8 cellular contexts compared by ENCODE assay signal in the genomic region with DNA sequence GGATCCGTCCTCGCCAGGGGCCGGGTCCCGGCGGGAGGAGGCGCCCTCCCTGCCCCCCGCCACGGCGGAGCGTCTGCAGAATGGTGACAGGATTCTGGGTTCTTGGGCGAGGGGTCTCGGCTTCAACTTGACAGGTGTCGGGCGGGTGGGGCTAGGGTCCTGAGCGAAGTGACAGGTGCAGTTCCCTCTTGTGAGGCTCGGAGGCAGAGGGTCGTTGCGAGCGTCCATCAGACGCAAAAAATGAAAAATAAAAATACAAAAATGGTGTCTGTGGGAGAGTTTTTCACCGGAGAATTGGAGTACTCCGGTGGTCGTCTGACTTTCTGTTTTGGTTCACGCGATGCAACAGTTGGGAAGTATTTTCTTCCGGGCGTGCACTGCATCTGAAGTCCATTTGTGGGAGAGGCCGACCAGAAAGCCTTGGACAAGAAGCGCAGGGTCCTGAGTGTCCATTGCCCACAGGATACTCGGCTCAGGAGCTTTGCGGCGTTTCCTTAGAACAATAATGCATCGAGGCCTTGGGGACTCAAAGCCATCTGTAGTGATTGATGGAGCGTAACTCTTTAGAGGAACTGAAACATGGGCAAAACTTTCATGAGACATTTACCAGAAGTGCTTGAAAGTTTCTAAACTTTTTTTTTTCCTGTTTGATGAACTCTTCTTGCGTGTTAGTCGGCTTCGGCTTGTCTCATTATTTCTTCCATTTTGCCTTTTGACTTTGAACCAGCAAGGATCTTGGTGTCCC. TPM values are rescaled to one million over a fixed set of nuclear protein-coding genes. Genes with fewer than 3 reads are reported as not detected.
DNase-seq lines count a peak whose midpoint lies in the region; ATAC-seq, FAIRE-seq and TF ChIP-seq lines count a peak whose summit lies in the region.

No MANE protein-coding gene starts in this region.

- H3K9ac ChIP-seq in astrocyte (ENCODE audit: low read length): peak overlapping the region; percentile 97

- H3K4me3 Mint-ChIP-seq in astrocyte (ENCODE audit: unreplicated experiment): peak overlapping the region; percentile 97

- no peaks in the 10 kb centered on the region for H3K36me3 Mint-ChIP-seq in astrocyte (ENCODE audit: low read depth, unreplicated experiment)

- H3K4me1 ChIP-seq in astrocyte (ENCODE audit: insufficient read depth, low read length) (peaks cover 4% of the 10 kb centered on the region), right atrium auricular region (peaks cover 0 to 30% of the 10 kb centered on the region in 2 donors)

- peak overlapping the region; percentile 88 for H3K4me2 ChIP-seq in astrocyte (ENCODE audit: low read length)

- H3K27me3 ChIP-seq in astrocyte (ENCODE audit: insufficient read depth, low read length) (no peaks in the 10 kb centered on the region), right atrium auricular region (no peaks in the 10 kb centered on the region)

- H4K20me1 ChIP-seq in astrocyte (ENCODE audit: insufficient read depth, low read length): peaks cover 16% of the 10 kb centered on the region

- no peaks in the 10 kb centered on the region for H3K9me3 ChIP-seq in astrocyte (ENCODE audit: insufficient read depth, low read depth, low read length)
- no peaks in the 10 kb centered on the region for H3K9me3 ChIP-seq in right atrium auricular region

- peak overlapping the region; percentile 92 for H3K4me3 ChIP-seq in astrocyte (ENCODE audit: insufficient read depth, low read depth, low read length)
- peak overlapping the region; percentile 91 to 98 for H3K4me3 ChIP-seq in right atrium auricular region

- no peaks in the 10 kb centered on the region for H3K9me3 Mint-ChIP-seq in astrocyte (ENCODE audit: unreplicated experiment)

- H3K4me1 Mint-ChIP-seq in astrocyte (ENCODE audit: low read depth, unreplicated experiment): peaks cover 2% of the 10 kb centered on the region

- H3K36me3 ChIP-seq in astrocyte (ENCODE audit: insufficient read depth, low read length) (no peaks in the 10 kb centered on the region), right atrium auricular region (peaks cover 9% of the 10 kb centered on the region)

- H3K27me3 Mint-ChIP-seq in astrocyte (ENCODE audit: low read depth, unreplicated experiment): peaks cover 2% of the 10 kb centered on the region

- H3K79me2 ChIP-seq in astrocyte (ENCODE audit: insufficient read depth, low read length): peaks cover 42% of the 10 kb centered on the region

- peak overlapping the region; percentile 88 for H2AFZ ChIP-seq in astrocyte (ENCODE audit: low read depth, low read length)

- peak overlapping the region; percentile 94 for H3K27ac ChIP-seq in astrocyte (ENCODE audit: low read depth, low read length)
- H3K27ac ChIP-seq in right atrium auricular region: peak overlapping the region; percentile 99 to 100

- peak; percentile 67 for ATAC-seq in GM18867 (IDR thresholded peaks at IDR 0.05; ENCODE audit: unreplicated experiment)
- peak; percentile 65 for ATAC-seq in HG02973 (IDR thresholded peaks at IDR 0.05; ENCODE audit: unreplicated experiment)

- H3K27ac Mint-ChIP-seq in astrocyte (ENCODE audit: unreplicated experiment): peak overlapping the region; percentile 87

- TF ChIP-seq CTCF in astrocyte (IDR thresholded peaks at IDR 0.05; ENCODE audit: insufficient read depth, low read depth, low read length) (no peak), right atrium auricular region (IDR thresholded peaks at IDR 0.05) (no peak)

- no peak for FAIRE-seq in astrocyte (lab: Jason Lieb, UNC)

- DNase-seq in COLO829 (ENCODE audit: low spot score) (peak; percentile 12), NOMO-1 treated with dmso at 0.1 percent for 144 hours (lab: John Stamatoyannopoulos, UW; ENCODE audit: unreplicated experiment) (peak; percentile 86), astrocyte (ENCODE audit: low read depth) (peak; percentile 49), right atrium auricular region (ENCODE audit: low spot score) (no peak), putamen (ENCODE audit: low spot score) (peak; percentile 25), cerebellar nuclear complex (lab: John Stamatoyannopoulos, UW) (no peak)

RNA-seq across cellular contexts. Expression of a gene that starts 0.8 kb away (rescaled TPM):
- 32.7 and 34.5 TPM in 2 replicates for total RNA-seq in astrocyte
- 10 to 100 TPM; 24.3 to 27.1 TPM for total RNA-seq in right atrium auricular region

Comparison
In these comparisons a context has a peak if more than half of its experiments do, and no peak if none do; other contexts are left out.
1. DNase-seq: peak in COLO829 (single experiment), NOMO-1 treated with dmso at 0.1 percent for 144 hours (single experiment), astrocyte (single experiment) and putamen (single experiment); none in right atrium auricular region (single experiment) and cerebellar nuclear complex (0 of 2).